ENCODE assay signal across 15 cellular contexts in the genomic region with DNA sequence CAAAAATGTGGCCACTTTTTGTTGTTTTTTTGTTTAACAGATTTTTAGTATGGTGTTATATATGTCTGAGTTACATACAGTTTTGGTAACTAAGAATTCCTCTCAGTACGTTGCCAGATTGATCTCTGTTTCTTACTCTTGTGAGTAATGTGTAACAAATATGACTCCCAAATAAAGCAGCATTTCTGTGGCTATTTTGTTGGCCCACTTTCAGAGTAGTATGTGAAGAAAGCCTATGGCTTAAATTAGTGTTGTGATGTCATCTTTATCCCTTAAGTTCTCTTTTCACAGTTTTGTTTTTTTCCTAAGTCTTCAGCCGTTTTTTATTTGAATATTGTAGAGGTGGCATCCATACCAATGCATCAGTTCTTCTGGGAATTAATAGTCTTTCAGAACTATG. TPM values are rescaled to one million over a fixed set of nuclear protein-coding genes. Genes with fewer than 3 reads are reported as not detected.
DNase-seq lines count a peak whose midpoint lies in the region; ATAC-seq and TF ChIP-seq lines count a peak whose summit lies in the region.
"Had no signal": no experiment of that assay in that cellular context is flagged by ENCODE, and none has a peak within 500 bp of the region (broad histone marks: within the 10 kb centered on the region; RNA-seq: fewer than 3 reads in every experiment).

No MANE protein-coding gene starts in this region.

- no peaks in the 10 kb centered on the region for H3K27me3 Mint-ChIP-seq in CD4-positive, CD25-positive, alpha-beta regulatory T cell
- H3K27me3 Mint-ChIP-seq: stimulated activated naive CD8-positive, alpha-beta T cell treated with anti-CD3 and anti-CD28 coated beads, Interleukin-15, amount 100 ng/mL, for 72 hours had no signal

- DNase-seq in CD4-positive, CD25-positive, alpha-beta regulatory T cell = no peak
- DNase-seq in brain microvascular endothelial cell (peak; percentile 61), myocyte (ENCODE audit: low read depth) (peak; percentile 46), NCI-H2081 (lab: John Stamatoyannopoulos, UW) (no peak), adrenal gland (no peak), NCI-H2227 (lab: John Stamatoyannopoulos, UW; ENCODE audit: unreplicated experiment) (no peak)
- DNase-seq: activated CD4-positive, alpha-beta T cell treated with anti-CD3 and anti-CD28 coated beads for 48 hours; caudate nucleus; GF-D8; kidney; NCI-H2171; stimulated activated naive CD8-positive, alpha-beta T cell treated with anti-CD3 and anti-CD28 coated beads, Interleukin-15, amount 100 ng/mL, for 72 hours had no signal

- H3F3A ChIP-seq in Loucy (ENCODE audit: low read depth) = no peaks in the 10 kb centered on the region; the same call in 1 of the 2 replicates

- no peaks in the 10 kb centered on the region for H3K27me3 ChIP-seq in CD4-positive, CD25-positive, alpha-beta regulatory T cell (ENCODE audit: control insufficient read depth, insufficient read depth, low read length)
- no peaks in the 10 kb centered on the region for H3K27me3 ChIP-seq in Loucy (ENCODE audit: insufficient read depth, low read length, poor library complexity, severe bottlenecking)
- H3K27me3 ChIP-seq in brain microvascular endothelial cell (replicated peaks) = no peaks in the 10 kb centered on the region
- H3K27me3 ChIP-seq in adrenal gland = no peaks in the 10 kb centered on the region

- no peaks in the 10 kb centered on the region for H3K9me3 Mint-ChIP-seq in CD4-positive, CD25-positive, alpha-beta regulatory T cell

- H3K27ac Mint-ChIP-seq in CD4-positive, CD25-positive, alpha-beta regulatory T cell = peak overlapping the region in 2 of 3 donors; percentile 32 to 67

- peaks cover 97% of the 10 kb centered on the region for H3K79me2 ChIP-seq in Loucy (ENCODE audit: insufficient read depth, low read length)

- TF ChIP-seq CTCF in Loucy (conservative IDR thresholded peaks at IDR 0.05; ENCODE audit: low read length) (no peak), brain microvascular endothelial cell (IDR thresholded peaks at IDR 0.05; ENCODE audit: low read depth, low read length, missing control alignments) (no peak), adrenal gland (IDR thresholded peaks at IDR 0.05) (no peak)

- H3K4me1 Mint-ChIP-seq in CD4-positive, CD25-positive, alpha-beta regulatory T cell = peaks cover 15 to 48% (median 32%) of the 10 kb centered on the region in 4 donors

- no peak overlapping the region for H3K4me3 ChIP-seq in CD4-positive, CD25-positive, alpha-beta regulatory T cell (ENCODE audit: low read depth, low read length)
- H3K4me3 ChIP-seq in Loucy (ENCODE audit: low read length, poor library complexity, severe bottlenecking) = no peak overlapping the region
- no peak overlapping the region for H3K4me3 ChIP-seq in brain microvascular endothelial cell (ENCODE audit: low read depth, low read length)
- no peak overlapping the region for H3K4me3 ChIP-seq in adrenal gland

- H3K27ac ChIP-seq in CD4-positive, CD25-positive, alpha-beta regulatory T cell (ENCODE audit: insufficient read depth, low read length, poor library complexity, severe bottlenecking) = no peak overlapping the region
- no peak overlapping the region for H3K27ac ChIP-seq in brain microvascular endothelial cell
- peak overlapping the region in 1 of 5 donors; percentile 33 for H3K27ac ChIP-seq in adrenal gland
- H3K27ac ChIP-seq: C4-2B had no signal

- peaks cover 42% of the 10 kb centered on the region for H4K20me1 ChIP-seq in Loucy (ENCODE audit: insufficient read depth, low read length, poor library complexity, severe bottlenecking)

- H3K9me2 ChIP-seq in Loucy (replicated peaks; ENCODE audit: low read depth, low read length) = no peaks in the 10 kb centered on the region

- WGBS in adrenal gland, 4 donors = 40 to 60% (median 41%) methylated on average over 2 of the region's 2 CpGs

- H3K4me1 ChIP-seq in CD4-positive, CD25-positive, alpha-beta regulatory T cell (ENCODE audit: control insufficient read depth, insufficient read depth, low read length, poor library complexity, severe bottlenecking) = no peaks in the 10 kb centered on the region
- H3K4me1 ChIP-seq in Loucy (ENCODE audit: insufficient read depth, low read length, poor library complexity, severe bottlenecking) (peaks cover 46% of the 10 kb centered on the region), adrenal gland (replicated peaks in 1 of 2) (peaks cover 17 to 36% of the 10 kb centered on the region in 2 donors)

- H3K9ac ChIP-seq in Loucy (ENCODE audit: low read depth, low read length, poor library complexity, severe bottlenecking) = no peak overlapping the region

- ATAC-seq in CD4-positive, CD25-positive, alpha-beta regulatory T cell (ENCODE audit: low read depth in 2 of 2) = no peak
- no peak for ATAC-seq in GM18519 (IDR thresholded peaks at IDR 0.05; ENCODE audit: low FRiP score, unreplicated experiment)
- ATAC-seq: stimulated activated naive CD8-positive, alpha-beta T cell treated with anti-CD3 and anti-CD28 coated beads, Interleukin-15, amount 100 ng/mL, for 72 hours had no signal

- intact Hi-C loops in adrenal gland (cut with DNase I) = no loop called here

- no peak overlapping the region for H3K4me3 Mint-ChIP-seq in CD4-positive, CD25-positive, alpha-beta regulatory T cell
- H3K4me3 Mint-ChIP-seq: stimulated activated naive CD8-positive, alpha-beta T cell treated with anti-CD3 and anti-CD28 coated beads, Interleukin-15, amount 100 ng/mL, for 72 hours had no signal

- peaks cover 2% of the 10 kb centered on the region for H3K36me3 ChIP-seq in CD4-positive, CD25-positive, alpha-beta regulatory T cell (ENCODE audit: control insufficient read depth, insufficient read depth, low read length)
- H3K36me3 ChIP-seq in Loucy (ENCODE audit: insufficient read depth, low read length) = peaks cover 7% of the 10 kb centered on the region
- H3K36me3 ChIP-seq in brain microvascular endothelial cell (replicated peaks) = peaks cover 2% of the 10 kb centered on the region
- H3K36me3 ChIP-seq in adrenal gland (replicated peaks in 1 of 2) = no peaks in the 10 kb centered on the region

- H3K36me3 Mint-ChIP-seq in CD4-positive, CD25-positive, alpha-beta regulatory T cell = peaks cover 16% of the 10 kb centered on the region

- H3K4me2 ChIP-seq in Loucy (ENCODE audit: low read depth, low read length, poor library complexity, severe bottlenecking) = peak overlapping the region; percentile 48

- no peak overlapping the region for H2AFZ ChIP-seq in Loucy (ENCODE audit: low read length)

- H3K9me3 ChIP-seq in CD4-positive, CD25-positive, alpha-beta regulatory T cell (ENCODE audit: control insufficient read depth in 2 of 2, low read length in 2 of 2) = no peaks in the 10 kb centered on the region
- H3K9me3 ChIP-seq in Loucy (ENCODE audit: insufficient read depth, low read depth, low read length) (no peaks in the 10 kb centered on the region), adrenal gland (replicated peaks in 1 of 3) (no peaks in the 10 kb centered on the region)

- in situ Hi-C loops in brain microvascular endothelial cell (cut with HindIII; ENCODE audit: low pct_ligation_motif_present, low sequenced_read_pairs) = no loop called here

- TF ChIP-seq POLR2A in adrenal gland (IDR thresholded peaks at IDR 0.05) = no peak

RNA-seq across cellular contexts. Expression of a gene that starts 10.7 kb away (rescaled TPM):
- 34.7 TPM for total RNA-seq in CD4-positive, CD25-positive, alpha-beta regulatory T cell
- polyA plus RNA-seq in CD4-positive, CD25-positive, alpha-beta regulatory T cell = 10 to 100 TPM; 14.1 to 18.4 (median 16.2) TPM
- total RNA-seq in myocyte = 128 and 146 TPM in 2 replicates
- polyA plus RNA-seq in myocyte (2012) = 41.5 TPM
- total RNA-seq in adrenal gland = 100 to 1,000 TPM in 1 of 8 donors, 10 to 100 TPM in 7; 31.1 to 204 (median 58.1) TPM
- polyA plus RNA-seq in adrenal gland = 10 to 100 TPM; 24.9 to 60.0 (median 37.0) TPM

Comparison
In these comparisons a context has a peak if more than half of its experiments do, and no peak if none do; other contexts are left out.
1. DNase-seq: peak in brain microvascular endothelial cell (single experiment) and myocyte (single experiment); none in CD4-positive, CD25-positive, alpha-beta regulatory T cell (0 of 3), NCI-H2081 (0 of 2), adrenal gland (0 of 7) and NCI-H2227 (single experiment).